ENCODE assay signal across 22 cellular contexts in the genomic region with DNA sequence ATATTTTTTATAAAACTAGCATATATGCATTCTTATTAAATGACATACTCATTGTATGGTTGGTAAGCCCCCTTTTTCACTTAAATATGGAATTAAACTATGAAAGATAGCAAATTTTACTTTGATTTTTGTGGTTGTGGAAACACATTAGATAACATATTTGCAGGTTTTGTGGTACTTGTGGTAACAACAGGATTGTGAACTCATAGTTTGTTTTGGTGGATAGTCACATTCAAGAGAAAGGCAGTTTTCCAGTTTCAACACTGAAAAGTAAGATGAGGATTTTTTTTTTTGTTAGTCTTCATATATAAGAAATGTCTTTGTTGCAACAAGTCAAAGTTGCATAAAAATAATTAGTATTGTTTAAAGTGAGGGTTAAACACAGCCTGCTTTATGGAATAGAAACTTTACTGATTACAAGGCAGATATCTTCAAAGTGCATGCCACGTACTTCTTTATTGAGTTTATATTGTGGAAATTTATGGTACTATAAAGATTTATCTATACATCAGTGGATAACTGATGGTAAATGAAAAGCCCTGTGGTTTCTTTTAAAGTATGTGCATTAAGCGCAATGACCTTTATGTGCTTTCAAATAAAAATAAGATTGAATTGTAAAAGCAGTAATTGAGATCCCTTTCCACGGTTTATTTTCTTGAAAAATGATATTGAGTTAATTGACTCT. TPM values are rescaled to one million over a fixed set of nuclear protein-coding genes. Genes with fewer than 3 reads are reported as not detected.
DNase-seq lines count a peak whose midpoint lies in the region; ATAC-seq and TF ChIP-seq lines count a peak whose summit lies in the region.
"Had no signal": no experiment of that assay in that cellular context is flagged by ENCODE, and none has a peak within 500 bp of the region (broad histone marks: within the 10 kb centered on the region; RNA-seq: fewer than 3 reads in every experiment).

No MANE protein-coding gene starts in this region.

- ATAC-seq in GM23338: no peak
- ATAC-seq: GM12878, K562, Right ventricle myocardium inferior had no signal

- no peaks in the 10 kb centered on the region for H3K36me3 Mint-ChIP-seq in GM23338 (ENCODE audit: low read depth)

- H4K20me1 ChIP-seq in GM23338 (replicated peaks; ENCODE audit: insufficient read depth): no peaks in the 10 kb centered on the region

- CTCF ChIA-PET in AG04449 (lab: Yijun Ruan, JAX): no interaction called here
- CTCF ChIA-PET in HEK293T (lab: Yijun Ruan, JAX): no interaction called here

- H3K4me3 Mint-ChIP-seq in GM23338: no peak overlapping the region
- H3K4me3 Mint-ChIP-seq: B cell had no signal

- H3K27ac Mint-ChIP-seq in GM23338: no peak overlapping the region; the same call in 1 of the 2 replicates
- H3K27ac Mint-ChIP-seq: B cell had no signal

- peak; percentile 14 for DNase-seq in AG04449 (ENCODE audit: low read depth, low spot score)
- no peak for DNase-seq in HEK293T (ENCODE audit: extremely low spot score)
- peak; percentile 25 for DNase-seq in adipocyte (ENCODE audit: low read depth)
- DNase-seq in choroid plexus epithelial cell (ENCODE audit: low read depth): peak; percentile 22
- no peak for DNase-seq in MG63
- no peak for DNase-seq in NCI-H1417 treated with DMSO at 0.1 percent for 48 hours (lab: John Stamatoyannopoulos, UW)
- DNase-seq in GM23338 (ENCODE audit: low spot score): no peak
- DNase-seq in SW480 (ENCODE audit: low spot score): no peak
- DNase-seq: 8988T, H7, NCI-H1092 treated with DMSO at 0.1 percent for 48 hours, NCI-H146, NCI-H2029, NCI-H345, NCI-H524, SW 1271 had no signal

- H3K27me3 Mint-ChIP-seq in GM23338 (ENCODE audit: insufficient read depth, low read depth, poor library complexity): no peaks in the 10 kb centered on the region
- H3K27me3 Mint-ChIP-seq: B cell had no signal

- H3K4me1 Mint-ChIP-seq in GM23338: no peaks in the 10 kb centered on the region

- H3K4me1 ChIP-seq in adipocyte (ENCODE audit: control insufficient read depth, insufficient read depth, low read length): no peaks in the 10 kb centered on the region
- H3K4me1 ChIP-seq in GM23338 (ENCODE audit: insufficient read depth): no peaks in the 10 kb centered on the region; the same call in 1 of the 2 replicates
- H3K4me1 ChIP-seq: SJSA1 had no signal

- H3K27me3 ChIP-seq in adipocyte (replicated peaks; ENCODE audit: control insufficient read depth, insufficient read depth, low read length) (no peaks in the 10 kb centered on the region), MG63 (no peaks in the 10 kb centered on the region), GM23338 (ENCODE audit: insufficient read depth) (no peaks in the 10 kb centered on the region)

- no peak overlapping the region for H3K4me2 ChIP-seq in GM23338

- no peaks in the 10 kb centered on the region for H3F3A ChIP-seq in GM23338 (replicated peaks; ENCODE audit: low read depth)

- H3K9me3 Mint-ChIP-seq in GM23338: no peaks in the 10 kb centered on the region

- TF ChIP-seq CTCF in AG04449 (IDR thresholded peaks at IDR 0.05; ENCODE audit: insufficient read depth, low read length, missing control alignments) (no peak), choroid plexus epithelial cell (conservative IDR thresholded peaks at IDR 0.05; ENCODE audit: low read depth, low read length) (no peak), GM23338 (conservative IDR thresholded peaks at IDR 0.05; ENCODE audit: low read depth in 2 of 2) (no peak)

- no peaks in the 10 kb centered on the region for H3K9me2 ChIP-seq in GM23338 (ENCODE audit: insufficient read depth)

- H3K9ac ChIP-seq in adipocyte (ENCODE audit: low read length): no peak overlapping the region

- no peak overlapping the region for H2AFZ ChIP-seq in GM23338

- POLR2A ChIA-PET in AG04449 (lab: Yijun Ruan, JAX) (no interaction called here), HEK293T (lab: Yijun Ruan, JAX) (no interaction called here)

- H3K9me3 ChIP-seq in adipocyte (ENCODE audit: control insufficient read depth, low read length): no peaks in the 10 kb centered on the region
- no peaks in the 10 kb centered on the region for H3K9me3 ChIP-seq in MG63
- H3K9me3 ChIP-seq: SJSA1 had no signal

- no peak overlapping the region for H3K27ac ChIP-seq in GM23338 (ENCODE audit: low read depth)
- H3K27ac ChIP-seq: SJSA1 had no signal

- no peaks in the 10 kb centered on the region for H3K79me2 ChIP-seq in GM23338 (replicated peaks; ENCODE audit: insufficient read depth)

- no peaks in the 10 kb centered on the region for H3K36me3 ChIP-seq in adipocyte (ENCODE audit: control insufficient read depth, insufficient read depth, low read length, severe bottlenecking)
- H3K36me3 ChIP-seq in MG63: no peaks in the 10 kb centered on the region
- no peaks in the 10 kb centered on the region for H3K36me3 ChIP-seq in GM23338 (ENCODE audit: insufficient read depth)
- H3K36me3 ChIP-seq: SJSA1 had no signal

- no peak overlapping the region for H3K4me3 ChIP-seq in AG04449 (ENCODE audit: low read depth, low read length)
- no peak overlapping the region for H3K4me3 ChIP-seq in adipocyte (ENCODE audit: low read length)
- H3K4me3 ChIP-seq in choroid plexus epithelial cell (ENCODE audit: low read depth, low read length): no peak overlapping the region
- H3K4me3 ChIP-seq in MG63: no peak overlapping the region
- no peak overlapping the region for H3K4me3 ChIP-seq in GM23338
- H3K4me3 ChIP-seq: GM12878, K562, SJSA1 had no signal

TF ChIP-seq in HEK293T, 16 proteins besides CTCF, POLR2A, EP300 and RAD21:
- TF ChIP-seq ARNT (IDR thresholded peaks at IDR 0.05) (no peak), FOXM1 (IDR thresholded peaks at IDR 0.05; ENCODE audit: borderline replicate concordance) (no peak), FOXK2 (IDR thresholded peaks at IDR 0.05) (no peak), PKNOX1 (IDR thresholded peaks at IDR 0.05) (peak; percentile 76)

TF ChIP-seq in GM23338, 12 proteins besides CTCF, POLR2A, EP300 and RAD21 (continues in another document):
- TF ChIP-seq POLR2AphosphoS5 (IDR thresholded peaks at IDR 0.05; ENCODE audit: low read depth) (no peak), CREB1 (CRISPR knock-in tag; IDR thresholded peaks at IDR 0.05; ENCODE audit: low read depth) (no peak), EZH2 (IDR thresholded peaks at IDR 0.05; ENCODE audit: low read depth, unreplicated experiment) (no peak), ZNF331 (CRISPR knock-in tag; IDR thresholded peaks at IDR 0.05; ENCODE audit: low read depth) (no peak), JUNB (IDR thresholded peaks at IDR 0.05; ENCODE audit: unreplicated experiment) (no peak), ETS1 (IDR thresholded peaks at IDR 0.05) (no peak), EZH2phosphoT487 (IDR thresholded peaks at IDR 0.05; ENCODE audit: unreplicated experiment) (no peak), ZNF114 (CRISPR knock-in tag; IDR thresholded peaks at IDR 0.05) (no peak), STAT1 (IDR thresholded peaks at IDR 0.05; ENCODE audit: unreplicated experiment) (no peak)

RNA-seq across cellular contexts. Expression of gene SEMA3D, which starts 39.7 kb away (rescaled TPM):
- 0.20 and 1.2 TPM in 2 replicates for total RNA-seq in MG63 (2014; rRNA removed; shearing (Covaris generic); ENCODE audit: low replicate concordance)
- total RNA-seq in GM23338 (2014; rRNA removed; shearing (Covaris generic)): 7.2 and 8.9 TPM in 2 replicates
- 1.5 and 1.7 TPM in 2 replicates for polyA plus RNA-seq in GM23338 (2016; fragmentation: Nextera tagmentation; extraction: Ambion mirVana)
- total RNA-seq: GM12878, OCI-LY7 had no signal

Comparison
In these comparisons a context has a peak if more than half of its experiments do, and no peak if none do; other contexts are left out.
1. DNase-seq: peak in AG04449 (single experiment), adipocyte (single experiment) and choroid plexus epithelial cell (single experiment); none in HEK293T (single experiment), MG63 (single experiment), NCI-H1417 treated with DMSO at 0.1 percent for 48 hours (single experiment), GM23338 (single experiment) and SW480 (single experiment).